In the genomic region with DNA sequence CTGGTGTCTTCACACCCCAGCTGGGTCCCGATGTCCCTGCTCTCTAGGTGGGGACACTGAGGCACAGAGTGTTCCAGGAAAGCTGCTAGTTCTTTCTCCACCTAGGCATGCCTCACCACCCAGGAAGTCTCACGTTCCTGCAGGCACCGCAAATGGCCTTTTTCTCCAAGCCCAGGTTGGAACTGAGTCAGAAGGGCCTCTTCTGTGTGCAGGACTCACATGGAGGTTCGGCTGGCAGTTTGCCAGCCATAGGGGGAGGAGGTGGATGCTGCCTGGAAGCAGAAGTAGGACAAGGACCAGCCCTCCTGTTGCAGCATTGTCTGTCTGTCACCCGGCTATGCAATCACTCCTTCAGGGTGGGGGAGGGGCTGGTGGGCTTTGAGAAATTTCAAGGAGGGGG, we compare ENCODE assay signal across 18 cellular contexts.
DNase-seq lines count a peak whose midpoint lies in the region; ATAC-seq and TF ChIP-seq lines count a peak whose summit lies in the region.
"Had no signal": no experiment of that assay in that cellular context is flagged by ENCODE, and none has a peak within 500 bp of the region (broad histone marks: within the 10 kb centered on the region; RNA-seq: fewer than 3 reads in every experiment).

No MANE protein-coding gene starts in this region.

- TF ChIP-seq CTCF in A673 (conservative IDR thresholded peaks at IDR 0.05; ENCODE audit: low read depth, low read length) = no peak
- TF ChIP-seq CTCF in PC-3 (conservative IDR thresholded peaks at IDR 0.05; ENCODE audit: low read depth, low read length) = no peak
- no peak for TF ChIP-seq CTCF in endodermal cell (conservative IDR thresholded peaks at IDR 0.05)
- TF ChIP-seq CTCF in GM13977 (IDR thresholded peaks at IDR 0.05; ENCODE audit: extremely low read depth, insufficient read depth, missing control alignments) = no peak
- TF ChIP-seq CTCF in esophagus muscularis mucosa (IDR thresholded peaks at IDR 0.05) = no peak

- TF ChIP-seq RAD21 in Ishikawa (IDR thresholded peaks at IDR 0.05; ENCODE audit: low read depth) = no peak

- no peaks in the 10 kb centered on the region for H4K20me1 ChIP-seq in PC-3 (ENCODE audit: low read length)

- BruUV-seq in A673 (replicated peaks; lab: Mats Ljungman, UMichigan) = no TSS peak
- no TSS peak for BruUV-seq in PC-3 (replicated peaks; lab: Mats Ljungman, UMichigan)

- in situ Hi-C loops in GM13977 (cut with MboI; ENCODE audit: low pct_unique_long_range_greater_than_20kb, low sequenced_read_pairs, unreplicated experiment) = no loop called here

- H3K36me3 ChIP-seq in A673 (ENCODE audit: insufficient read depth, low read length, poor library complexity, severe bottlenecking) (no peaks in the 10 kb centered on the region), PC-3 (ENCODE audit: low read depth, low read length) (no peaks in the 10 kb centered on the region), endodermal cell (ENCODE audit: control insufficient read depth, insufficient read depth, low read length) (no peaks in the 10 kb centered on the region), esophagus muscularis mucosa (no peaks in the 10 kb centered on the region)
- H3K36me3 ChIP-seq: suprapubic skin had no signal

- TF ChIP-seq EP300 in Ishikawa (IDR thresholded peaks at IDR 0.05; ENCODE audit: borderline replicate concordance) (no peak), esophagus muscularis mucosa (IDR thresholded peaks at IDR 0.05) (no peak)

- H3K4me3 Mint-ChIP-seq in endodermal cell = no peak overlapping the region
- H3K4me3 Mint-ChIP-seq: naive thymus-derived CD8-positive, alpha-beta T cell; WTC11 had no signal

- WGBS in endodermal cell (ENCODE audit: insufficient coverage in 1 of 2, insufficient read length in 1 of 2), 2 experiments = 80 to 81% methylated on average over 3 to 5 of the region's 5 CpGs
- WGBS in esophagus muscularis mucosa = 20% methylated on average over 3 of the region's 5 CpGs

- H3K9me3 ChIP-seq in A673 (ENCODE audit: low read depth, low read length, poor library complexity, severe bottlenecking) = no peaks in the 10 kb centered on the region
- H3K9me3 ChIP-seq in PC-3 (ENCODE audit: low read length) = no peaks in the 10 kb centered on the region
- H3K9me3 ChIP-seq in endodermal cell (ENCODE audit: control insufficient read depth, low read length) = peaks cover 12% of the 10 kb centered on the region
- H3K9me3 ChIP-seq in esophagus muscularis mucosa = peaks cover 0 to 33% (median 19%) of the 10 kb centered on the region in 4 donors
- H3K9me3 ChIP-seq: psoas muscle, suprapubic skin had no signal

- no peak overlapping the region for H2AFZ ChIP-seq in PC-3 (ENCODE audit: low read length)

- H3K27me3 ChIP-seq in A673 (replicated peaks; ENCODE audit: insufficient read depth, low read depth, low read length, poor library complexity) (no peaks in the 10 kb centered on the region), PC-3 (ENCODE audit: low read length) (peaks cover 12% of the 10 kb centered on the region; the same call in 1 of the 2 replicates), endodermal cell (ENCODE audit: control insufficient read depth, insufficient read depth, low read length, poor library complexity, severe bottlenecking) (no peaks in the 10 kb centered on the region), esophagus muscularis mucosa (peaks cover 0 to 61% (median 0%) of the 10 kb centered on the region in 4 donors)

- no peak overlapping the region for H3K9ac ChIP-seq in PC-3 (ENCODE audit: low read length)
- no peak overlapping the region for H3K9ac ChIP-seq in endodermal cell (ENCODE audit: extremely low read depth, low read length, poor library complexity, severe bottlenecking)

- H3K4me1 Mint-ChIP-seq in endodermal cell = peaks cover 9% of the 10 kb centered on the region
- H3K4me1 Mint-ChIP-seq: naive thymus-derived CD8-positive, alpha-beta T cell; WTC11 had no signal

- no peaks in the 10 kb centered on the region for H3K36me3 Mint-ChIP-seq in endodermal cell (ENCODE audit: low read depth)
- H3K36me3 Mint-ChIP-seq: naive thymus-derived CD8-positive, alpha-beta T cell had no signal

- DNase-seq in A673 (ENCODE audit: low spot score) = peak; percentile 30
- peak; percentile 73 for DNase-seq in PC-3
- DNase-seq in endodermal cell = peak; percentile 64
- no peak for DNase-seq in GM13977 (ENCODE audit: low spot score)
- no peak for DNase-seq in esophagus muscularis mucosa (ENCODE audit: extremely low spot score)
- no peak for DNase-seq in stimulated activated CD4-positive, alpha-beta T cell treated with anti-CD3 and anti-CD28 coated beads, Interleukin-15, amount 100 ng/mL, for 24 hours
- DNase-seq: activated CD8-positive, alpha-beta memory T cell treated with anti-CD3 and anti-CD28 coated beads, Interleukin-2, amount 50 U/mL, for 4 hours; activated naive CD4-positive, alpha-beta T cell treated with anti-CD3 and anti-CD28 coated beads, Interleukin-2, amount 50 U/mL, for 16 hours; central memory CD4-positive, alpha-beta T cell; DND-41; left colon; naive thymus-derived CD8-positive, alpha-beta T cell; NCI-H774; psoas muscle had no signal

- CTCF ChIA-PET in A673 (lab: Charles Lee) = no interaction called here
- CTCF ChIA-PET in PC-3 (lab: Charles Lee) = no interaction called here

- H3K4me3 ChIP-seq in A673 (ENCODE audit: low read depth, low read length, poor library complexity, severe bottlenecking) (no peak overlapping the region), PC-3 (ENCODE audit: low read length) (no peak overlapping the region), endodermal cell (ENCODE audit: low read length) (no peak overlapping the region), esophagus muscularis mucosa (no peak overlapping the region)
- H3K4me3 ChIP-seq: psoas muscle, suprapubic skin had no signal

- H3K27ac ChIP-seq in A673 (ENCODE audit: low read depth, low read length, poor library complexity, severe bottlenecking) (no peak overlapping the region), PC-3 (ENCODE audit: low read length) (no peak overlapping the region), endodermal cell (ENCODE audit: low read depth, low read length) (no peak overlapping the region), esophagus muscularis mucosa (replicated peaks in 1 of 4) (no peak overlapping the region)
- H3K27ac ChIP-seq: psoas muscle, suprapubic skin had no signal

- no peak overlapping the region for H3K4me2 ChIP-seq in PC-3 (ENCODE audit: low read length)

- H3K9me2 ChIP-seq in PC-3 (replicated peaks; ENCODE audit: low read length) = no peaks in the 10 kb centered on the region

- H3K27me3 Mint-ChIP-seq in endodermal cell (ENCODE audit: insufficient read depth) = peaks cover 3% of the 10 kb centered on the region

- H3K27ac Mint-ChIP-seq in endodermal cell = no peak overlapping the region
- H3K27ac Mint-ChIP-seq: naive thymus-derived CD8-positive, alpha-beta T cell; WTC11 had no signal

- ATAC-seq in PC-3 (no peak), HG03097 (IDR thresholded peaks at IDR 0.05; ENCODE audit: low FRiP score, unreplicated experiment) (no peak)
- ATAC-seq: left colon; naive thymus-derived CD8-positive, alpha-beta T cell; psoas muscle; WTC11 had no signal

- TF ChIP-seq POLR2A in esophagus muscularis mucosa (IDR thresholded peaks at IDR 0.05; ENCODE audit: low read depth) = no peak

- H3K9me3 Mint-ChIP-seq in endodermal cell = peaks cover 13% of the 10 kb centered on the region

- no peaks in the 10 kb centered on the region for H3K4me1 ChIP-seq in A673 (ENCODE audit: insufficient read depth, low read length, poor library complexity, severe bottlenecking)
- peaks cover 7% of the 10 kb centered on the region; the same call in 1 of the 2 replicates for H3K4me1 ChIP-seq in PC-3 (ENCODE audit: insufficient read depth, low read length)
- H3K4me1 ChIP-seq in endodermal cell (ENCODE audit: control insufficient read depth, insufficient read depth, low read length) = no peaks in the 10 kb centered on the region
- H3K4me1 ChIP-seq in esophagus muscularis mucosa = no peaks in the 10 kb centered on the region
- H3K4me1 ChIP-seq: psoas muscle, suprapubic skin had no signal

- POLR2A ChIA-PET in A673 (lab: Charles Lee; ENCODE audit: low non-redundant PET) = no interaction called here
- POLR2A ChIA-PET in PC-3 (lab: Charles Lee; ENCODE audit: unreplicated experiment) = no interaction called here

- H3K79me2 ChIP-seq in PC-3 (ENCODE audit: low read length) = no peaks in the 10 kb centered on the region

- intact Hi-C loops in A673 (cut with micrococcal nuclease; ENCODE audit: unreplicated experiment) (no loop called here), PC-3 (cut with micrococcal nuclease) (no loop called here), esophagus muscularis mucosa (cut with DNase I) (no loop called here)

- no peaks in the 10 kb centered on the region for H3F3A ChIP-seq in PC-3 (ENCODE audit: low read length, unreplicated experiment)

TF ChIP-seq in Ishikawa, 13 proteins besides CTCF, POLR2A, EP300 and RAD21:
- peak; percentile 33; the same call in 1 of the 2 replicates for TF ChIP-seq NFIC (IDR thresholded peaks at IDR 0.05)
- no peak for TF ChIP-seq USF1 (IDR thresholded peaks at IDR 0.05)

Comparison
In these comparisons a context has a peak if more than half of its experiments do, and no peak if none do; other contexts are left out.
1. DNase-seq: peak in A673 (single experiment), PC-3 (single experiment) and endodermal cell (single experiment); none in GM13977 (single experiment), esophagus muscularis mucosa (single experiment) and stimulated activated CD4-positive, alpha-beta T cell treated with anti-CD3 and anti-CD28 coated beads, Interleukin-15, amount 100 ng/mL, for 24 hours (single experiment).